8 cellular contexts compared by ENCODE assay signal in the genomic region with DNA sequence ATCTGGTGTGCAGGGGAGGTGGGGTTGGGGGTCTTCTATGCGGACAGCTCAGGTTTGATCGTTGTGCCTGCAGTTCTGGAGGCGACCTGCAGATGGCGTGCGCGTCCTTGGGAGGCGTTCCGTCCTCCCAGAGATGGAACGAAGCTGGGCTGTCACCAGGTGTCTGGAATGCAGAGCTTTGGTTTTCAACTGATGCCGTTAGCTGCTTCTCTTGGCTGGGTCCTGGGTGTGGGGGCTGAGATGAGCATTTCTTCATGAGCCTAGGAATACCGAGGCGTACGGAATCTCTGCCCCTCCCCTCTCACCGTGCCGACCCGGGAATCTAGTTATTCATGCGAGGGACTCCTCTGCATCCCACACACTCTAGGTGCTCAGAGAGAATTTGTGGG.
DNase-seq lines count a peak whose midpoint lies in the region; ATAC-seq and TF ChIP-seq lines count a peak whose summit lies in the region.

No MANE protein-coding gene starts in this region.

- TF ChIP-seq POLR2A in Peyer's patch (IDR thresholded peaks at IDR 0.05): no peak

- H3K27me3 ChIP-seq in CD4-positive, alpha-beta T cell (ENCODE audit: control insufficient read depth, insufficient read depth, low read length): no peaks in the 10 kb centered on the region
- H3K27me3 ChIP-seq in HL-60 (ENCODE audit: insufficient read depth, poor library complexity, severe bottlenecking): peaks cover 2% of the 10 kb centered on the region
- H3K27me3 ChIP-seq in Peyer's patch: no peaks in the 10 kb centered on the region

- POLR2A ChIA-PET in CD4-positive, alpha-beta T cell (lab: Charles Lee): interaction anchor here (0.8 to 1.1 kb wide), 4 partner anchors 98 to 627 kb away, joined by 3 to 5 read pairs (median 4); a partner anchor contains a TSS

- intact Hi-C loops in CD4-positive, alpha-beta T cell (cut with DNase I, micrococcal nuclease): loop anchor here (1.0 to 10.0 kb wide), 5 partner anchors 389 to 746 kb away; no protein-coding TSS in a partner anchor

- no peaks in the 10 kb centered on the region for H3K9me3 ChIP-seq in CD4-positive, alpha-beta T cell (ENCODE audit: control insufficient read depth, low read length)
- H3K9me3 ChIP-seq in Peyer's patch: no peaks in the 10 kb centered on the region

- peaks cover 5% of the 10 kb centered on the region for H3K4me1 Mint-ChIP-seq in CD4-positive, alpha-beta T cell (ENCODE audit: low read depth)

- no peak overlapping the region for H3K4me3 ChIP-seq in HL-60 (replicated peaks; ENCODE audit: insufficient read depth, low read length)
- H3K4me3 ChIP-seq in Peyer's patch: no peak overlapping the region
- H3K4me3 ChIP-seq in fibroblast of villous mesenchyme (ENCODE audit: low read depth, low read length): no peak overlapping the region

- ATAC-seq in CD4-positive, alpha-beta T cell (ENCODE audit: poor library complexity): peak; percentile 48
- ATAC-seq in GM21390 (IDR thresholded peaks at IDR 0.05; ENCODE audit: unreplicated experiment): no peak

- H3K9me3 Mint-ChIP-seq in CD4-positive, alpha-beta T cell: no peaks in the 10 kb centered on the region

- no peaks in the 10 kb centered on the region for H3K36me3 ChIP-seq in Peyer's patch

- no peak overlapping the region for H3K27ac ChIP-seq in CD4-positive, alpha-beta T cell (ENCODE audit: low read depth, low read length)
- H3K27ac ChIP-seq in HL-60 (replicated peaks): no peak overlapping the region
- H3K27ac ChIP-seq in Peyer's patch: no peak overlapping the region

- no peak overlapping the region for H3K27ac Mint-ChIP-seq in CD4-positive, alpha-beta T cell

- peak; percentile 50 to 74 (median 60) for DNase-seq in CD4-positive, alpha-beta T cell
- peak in 1 of 2 experiments; percentile 40 for DNase-seq in HL-60 (ENCODE audit: low read depth in 1 of 2, low spot score in 1 of 2)
- peak; percentile 52 to 80 (median 79) for DNase-seq in Peyer's patch
- peak; percentile 53 to 59 for DNase-seq in activated T-helper 1 cell treated with anti-CD3 and anti-CD28 coated beads, Interleukin-2, amount 50 U/mL, for 16 hours (ENCODE audit: low read depth in 1 of 2, low spot score in 1 of 2)
- DNase-seq in fibroblast of villous mesenchyme (ENCODE audit: low read depth): peak; percentile 42
- DNase-seq in non-pigmented ciliary epithelial cell (ENCODE audit: low read depth): peak; percentile 5
- peak; percentile 88 for DNase-seq in superior temporal gyrus (ENCODE audit: extremely low spot score)

- TF ChIP-seq CTCF in CD4-positive, alpha-beta T cell (IDR thresholded peaks at IDR 0.05): peak; percentile 92
- TF ChIP-seq CTCF in HL-60 (IDR thresholded peaks at IDR 0.05; ENCODE audit: insufficient read depth, low read length) (peak; percentile 97), Peyer's patch (IDR thresholded peaks at IDR 0.05) (peak; percentile 59 to 92 (median 86)), fibroblast of villous mesenchyme (IDR thresholded peaks at IDR 0.05; ENCODE audit: insufficient read depth, low read depth, low read length) (peak; percentile 99)

- H3K4me1 ChIP-seq in Peyer's patch: no peaks in the 10 kb centered on the region

- no peak overlapping the region for H3K4me3 Mint-ChIP-seq in CD4-positive, alpha-beta T cell

- no peaks in the 10 kb centered on the region for H3K27me3 Mint-ChIP-seq in CD4-positive, alpha-beta T cell

- CTCF ChIA-PET in CD4-positive, alpha-beta T cell (lab: Charles Lee): interaction anchor here (0.5 to 2.0 kb wide), 13 partner anchors 10 to 745 kb away, joined by 3 to 5 read pairs (median 3); no protein-coding TSS in a partner anchor

- no peaks in the 10 kb centered on the region for H3K36me3 Mint-ChIP-seq in CD4-positive, alpha-beta T cell (ENCODE audit: low read depth)
